Comparison of ENCODE assay signal across 9 cellular contexts in the genomic region with DNA sequence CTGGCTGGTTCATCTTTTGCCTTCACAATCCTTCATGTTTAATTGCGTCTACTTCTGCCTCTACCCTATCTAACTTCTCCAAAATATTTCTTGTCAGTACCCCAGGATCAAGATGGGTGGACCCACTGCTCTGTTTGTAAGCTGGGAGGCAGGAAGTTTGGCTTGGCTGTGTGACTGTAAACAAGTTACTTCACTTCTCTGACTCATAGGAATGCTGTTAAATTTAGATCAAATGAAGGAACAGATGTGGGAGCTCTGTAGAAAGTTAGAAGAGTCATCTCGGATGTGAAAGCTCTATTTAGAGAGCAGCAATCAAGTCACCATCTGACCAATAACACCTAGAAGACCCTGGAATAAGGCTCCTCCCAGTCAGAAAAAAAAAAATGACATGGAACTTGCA. TPM values are rescaled to one million over a fixed set of nuclear protein-coding genes. Genes with fewer than 3 reads are reported as not detected.
DNase-seq lines count a peak whose midpoint lies in the region; ATAC-seq, FAIRE-seq and TF ChIP-seq lines count a peak whose summit lies in the region.
"Had no signal": no experiment of that assay in that cellular context is flagged by ENCODE, and none has a peak within 500 bp of the region (broad histone marks: within the 10 kb centered on the region; RNA-seq: fewer than 3 reads in every experiment).

No MANE protein-coding gene starts in this region.

- no peak for FAIRE-seq in HTR-8/SVneo (lab: Jason Lieb, UNC)

- no peaks in the 10 kb centered on the region for H3K9me3 Mint-ChIP-seq in GM23338
- H3K9me3 Mint-ChIP-seq in stimulated activated memory B cell treated with anti-CD40 and anti-IgM and Interleukin-4, amounts not matched to agents 10 μg/mL and 1 μg/mL and 100 μg/mL, for 72 hours = no peaks in the 10 kb centered on the region

- H3K4me1 ChIP-seq in GM23338 (ENCODE audit: insufficient read depth) (peaks cover 18% of the 10 kb centered on the region), smooth muscle cell (ENCODE audit: low read depth) (no peaks in the 10 kb centered on the region)

- no peaks in the 10 kb centered on the region for H3K36me3 Mint-ChIP-seq in GM23338 (ENCODE audit: low read depth)
- no peaks in the 10 kb centered on the region for H3K36me3 Mint-ChIP-seq in stimulated activated memory B cell treated with anti-CD40 and anti-IgM and Interleukin-4, amounts not matched to agents 10 μg/mL and 1 μg/mL and 100 μg/mL, for 72 hours

- no peaks in the 10 kb centered on the region for H3K9me2 ChIP-seq in GM23338 (ENCODE audit: insufficient read depth)

- H3K4me3 ChIP-seq in GM23338 = no peak overlapping the region
- H3K4me3 ChIP-seq in astrocyte of the spinal cord (ENCODE audit: low read depth, low read length) = no peak overlapping the region
- H3K4me3 ChIP-seq in smooth muscle cell = no peak overlapping the region

- H3K27me3 ChIP-seq in GM23338 (ENCODE audit: insufficient read depth) (no peaks in the 10 kb centered on the region), smooth muscle cell (ENCODE audit: low read depth) (no peaks in the 10 kb centered on the region)

- no peak for ATAC-seq in GM23338
- peak; percentile 62 for ATAC-seq in left ventricle myocardium superior
- ATAC-seq in stimulated activated memory B cell treated with anti-CD40 and anti-IgM and Interleukin-4, amounts not matched to agents 10 μg/mL and 1 μg/mL and 100 μg/mL, for 72 hours = no peak

- DNase-seq in GM23338 (ENCODE audit: low spot score) = no peak
- peak; percentile 67 for DNase-seq in astrocyte of the spinal cord (ENCODE audit: low read depth, low spot score)
- DNase-seq in left ventricle myocardium superior = no peak
- DNase-seq in smooth muscle cell (lab: John Stamatoyannopoulos, UW; ENCODE audit: unreplicated experiment) = no peak
- DNase-seq in HTR-8/SVneo (ENCODE audit: insufficient read length, low spot score) = no peak
- DNase-seq in activated naive CD4-positive, alpha-beta T cell treated with Interleukin-2 at 50 U/mL for 16 hours = no peak
- DNase-seq in NCI-H2081 treated with DMSO at 0.1 percent for 48 hours (lab: John Stamatoyannopoulos, UW) = no peak
- DNase-seq: NCI-H2029 had no signal

- TF ChIP-seq CTCF in GM23338 (conservative IDR thresholded peaks at IDR 0.05; ENCODE audit: low read depth in 2 of 2) (no peak), astrocyte of the spinal cord (IDR thresholded peaks at IDR 0.05; ENCODE audit: low read depth, low read length) (no peak), smooth muscle cell (IDR thresholded peaks at IDR 0.05; ENCODE audit: borderline replicate concordance, insufficient read depth, poor library complexity, severe bottlenecking) (no peak)

- no peaks in the 10 kb centered on the region for H3K9me3 ChIP-seq in smooth muscle cell (replicated peaks; ENCODE audit: low read depth)

- H3K27ac Mint-ChIP-seq in GM23338 = no peak overlapping the region
- H3K27ac Mint-ChIP-seq in stimulated activated memory B cell treated with anti-CD40 and anti-IgM and Interleukin-4, amounts not matched to agents 10 μg/mL and 1 μg/mL and 100 μg/mL, for 72 hours = no peak overlapping the region

- no peak overlapping the region for H3K4me3 Mint-ChIP-seq in GM23338
- no peak overlapping the region for H3K4me3 Mint-ChIP-seq in stimulated activated memory B cell treated with anti-CD40 and anti-IgM and Interleukin-4, amounts not matched to agents 10 μg/mL and 1 μg/mL and 100 μg/mL, for 72 hours

- peaks cover 2% of the 10 kb centered on the region for H3K27me3 Mint-ChIP-seq in GM23338 (ENCODE audit: insufficient read depth, low read depth, poor library complexity)
- H3K27me3 Mint-ChIP-seq in stimulated activated memory B cell treated with anti-CD40 and anti-IgM and Interleukin-4, amounts not matched to agents 10 μg/mL and 1 μg/mL and 100 μg/mL, for 72 hours = no peaks in the 10 kb centered on the region

- peaks cover 21% of the 10 kb centered on the region for H3K4me1 Mint-ChIP-seq in GM23338
- no peaks in the 10 kb centered on the region for H3K4me1 Mint-ChIP-seq in stimulated activated memory B cell treated with anti-CD40 and anti-IgM and Interleukin-4, amounts not matched to agents 10 μg/mL and 1 μg/mL and 100 μg/mL, for 72 hours

- H3K9ac ChIP-seq in smooth muscle cell (ENCODE audit: low read depth) = no peak overlapping the region

- H3K27ac ChIP-seq in GM23338 (ENCODE audit: low read depth) (no peak overlapping the region), smooth muscle cell (ENCODE audit: low read depth) (peak overlapping the region; percentile 19)

- H3K36me3 ChIP-seq in GM23338 (ENCODE audit: insufficient read depth) = no peaks in the 10 kb centered on the region
- H3K36me3 ChIP-seq in smooth muscle cell (ENCODE audit: low read depth) = no peaks in the 10 kb centered on the region

- H4K20me1 ChIP-seq in GM23338 (replicated peaks; ENCODE audit: insufficient read depth) = no peaks in the 10 kb centered on the region
- H4K20me1 ChIP-seq in smooth muscle cell (ENCODE audit: low read depth) = no peaks in the 10 kb centered on the region

- H3F3A ChIP-seq in GM23338 (replicated peaks; ENCODE audit: low read depth) = no peaks in the 10 kb centered on the region
- peaks cover 8% of the 10 kb centered on the region for H3F3A ChIP-seq in smooth muscle cell (ENCODE audit: low read depth)

- intact Hi-C loops in left ventricle myocardium superior (cut with micrococcal nuclease) = no loop called here

- H2AFZ ChIP-seq in GM23338 (peak overlapping the region; percentile 91), smooth muscle cell (ENCODE audit: low read depth) (no peak overlapping the region)

- H3K4me2 ChIP-seq in GM23338 (no peak overlapping the region), smooth muscle cell (no peak overlapping the region)

- WGBS in smooth muscle cell (ENCODE audit: low lambda C conversion rate) = 47% methylated on average over 2 of the region's 2 CpGs

- in situ Hi-C loops in astrocyte of the spinal cord (cut with HindIII; ENCODE audit: low sequenced_read_pairs) = no loop called here

- H3K79me2 ChIP-seq in GM23338 (replicated peaks; ENCODE audit: insufficient read depth) (no peaks in the 10 kb centered on the region), smooth muscle cell (ENCODE audit: low read depth) (no peaks in the 10 kb centered on the region)

TF ChIP-seq in GM23338, 12 proteins besides CTCF, POLR2A, EP300 and RAD21 (continues in another document):
- TF ChIP-seq CREB1 (CRISPR knock-in tag; IDR thresholded peaks at IDR 0.05; ENCODE audit: low read depth) (no peak), JUNB (IDR thresholded peaks at IDR 0.05; ENCODE audit: unreplicated experiment) (no peak), ZNF114 (CRISPR knock-in tag; IDR thresholded peaks at IDR 0.05) (no peak), EZH2phosphoT487 (IDR thresholded peaks at IDR 0.05; ENCODE audit: unreplicated experiment) (no peak), EZH2 (IDR thresholded peaks at IDR 0.05; ENCODE audit: low read depth, unreplicated experiment) (no peak), POLR2AphosphoS5 (IDR thresholded peaks at IDR 0.05; ENCODE audit: low read depth) (no peak), ZNF331 (CRISPR knock-in tag; IDR thresholded peaks at IDR 0.05; ENCODE audit: low read depth) (no peak), NANOG (IDR thresholded peaks at IDR 0.05; ENCODE audit: borderline replicate concordance) (no peak)
- TF ChIP-seq, protein P1, sequence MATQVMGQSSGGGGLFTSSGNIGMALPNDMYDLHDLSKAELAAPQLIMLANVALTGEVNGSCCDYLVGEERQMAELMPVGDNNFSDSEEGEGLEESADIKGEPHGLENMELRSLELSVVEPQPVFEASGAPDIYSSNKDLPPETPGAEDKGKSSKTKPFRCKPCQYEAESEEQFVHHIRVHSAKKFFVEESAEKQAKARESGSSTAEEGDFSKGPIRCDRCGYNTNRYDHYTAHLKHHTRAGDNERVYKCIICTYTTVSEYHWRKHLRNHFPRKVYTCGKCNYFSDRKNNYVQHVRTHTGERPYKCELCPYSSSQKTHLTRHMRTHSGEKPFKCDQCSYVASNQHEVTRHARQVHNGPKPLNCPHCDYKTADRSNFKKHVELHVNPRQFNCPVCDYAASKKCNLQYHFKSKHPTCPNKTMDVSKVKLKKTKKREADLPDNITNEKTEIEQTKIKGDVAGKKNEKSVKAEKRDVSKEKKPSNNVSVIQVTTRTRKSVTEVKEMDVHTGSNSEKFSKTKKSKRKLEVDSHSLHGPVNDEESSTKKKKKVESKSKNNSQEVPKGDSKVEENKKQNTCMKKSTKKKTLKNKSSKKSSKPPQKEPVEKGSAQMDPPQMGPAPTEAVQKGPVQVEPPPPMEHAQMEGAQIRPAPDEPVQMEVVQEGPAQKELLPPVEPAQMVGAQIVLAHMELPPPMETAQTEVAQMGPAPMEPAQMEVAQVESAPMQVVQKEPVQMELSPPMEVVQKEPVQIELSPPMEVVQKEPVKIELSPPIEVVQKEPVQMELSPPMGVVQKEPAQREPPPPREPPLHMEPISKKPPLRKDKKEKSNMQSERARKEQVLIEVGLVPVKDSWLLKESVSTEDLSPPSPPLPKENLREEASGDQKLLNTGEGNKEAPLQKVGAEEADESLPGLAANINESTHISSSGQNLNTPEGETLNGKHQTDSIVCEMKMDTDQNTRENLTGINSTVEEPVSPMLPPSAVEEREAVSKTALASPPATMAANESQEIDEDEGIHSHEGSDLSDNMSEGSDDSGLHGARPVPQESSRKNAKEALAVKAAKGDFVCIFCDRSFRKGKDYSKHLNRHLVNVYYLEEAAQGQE (IDR thresholded peaks at IDR 0.05; ENCODE audit: unreplicated experiment) = no peak

RNA-seq across cellular contexts. Expression of a gene that starts 55.2 kb away (rescaled TPM):
- 22.2 and 22.4 TPM in 2 replicates for total RNA-seq in GM23338 (2014; rRNA removed; shearing (Covaris generic))
- polyA plus RNA-seq in GM23338 (2016; fragmentation: Nextera tagmentation; extraction: Ambion mirVana) = 9.7 and 13.9 TPM in 2 replicates
- 26.2 TPM for total RNA-seq in left ventricle myocardium superior
- 20.7 and 22.6 TPM in 2 replicates for total RNA-seq in smooth muscle cell
- polyA plus RNA-seq in smooth muscle cell = 6.8 and 9.7 TPM in 2 replicates
